15 cellular contexts compared by ENCODE assay signal in the genomic region with DNA sequence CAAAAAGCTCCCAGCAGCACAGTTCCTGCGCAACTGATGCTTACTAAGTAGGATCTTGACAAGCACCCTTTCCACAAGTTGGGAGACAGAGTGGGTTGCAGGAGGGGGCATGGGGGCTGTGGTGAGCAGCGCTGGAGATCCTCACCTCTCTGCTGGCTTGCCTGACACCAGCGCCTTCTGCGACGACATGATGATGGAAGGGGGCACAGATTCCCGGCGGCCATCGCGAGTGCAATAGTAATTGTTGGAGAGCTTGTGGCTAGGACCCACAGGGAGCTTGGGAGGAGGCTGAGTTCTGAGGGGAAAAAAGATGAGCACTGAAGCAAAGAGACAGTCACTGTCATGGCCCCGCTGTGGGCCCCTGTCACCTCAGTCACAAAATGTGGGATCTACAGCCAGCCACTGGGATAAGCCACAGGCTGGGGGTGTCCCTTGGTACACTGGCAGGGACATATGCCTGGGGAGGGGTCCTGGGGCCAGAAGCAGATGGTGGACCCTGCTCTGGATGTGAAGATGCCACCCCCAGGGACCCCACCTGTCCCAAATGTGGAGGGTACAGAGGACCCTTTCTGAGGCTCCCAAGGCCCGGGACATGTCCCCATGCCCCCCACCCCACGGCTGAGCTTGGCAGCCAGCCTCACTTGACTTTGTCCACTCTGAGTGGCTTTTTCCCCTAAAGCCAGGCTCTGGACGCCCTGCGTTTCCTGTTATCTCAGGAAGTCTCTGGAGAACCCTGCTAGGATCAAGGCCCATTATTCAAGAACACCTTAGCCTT. TPM values are rescaled to one million over a fixed set of nuclear protein-coding genes. Genes with fewer than 3 reads are reported as not detected.
DNase-seq lines count a peak whose midpoint lies in the region; ATAC-seq, FAIRE-seq and TF ChIP-seq lines count a peak whose summit lies in the region.
"Had no signal": no experiment of that assay in that cellular context is flagged by ENCODE, and none has a peak within 500 bp of the region (broad histone marks: within the 10 kb centered on the region; RNA-seq: fewer than 3 reads in every experiment).

No MANE protein-coding gene starts in this region.

- POLR2A ChIA-PET in endothelial cell of umbilical vein (lab: Charles Lee) = interaction anchor here (0.6 kb wide), 1 partner anchor 271 kb away, joined by 6 read pairs; no protein-coding TSS in a partner anchor

- peaks cover 1% of the 10 kb centered on the region for H4K20me1 ChIP-seq in Loucy (ENCODE audit: insufficient read depth, low read length, poor library complexity, severe bottlenecking)
- no peaks in the 10 kb centered on the region for H4K20me1 ChIP-seq in endothelial cell of umbilical vein (replicated peaks; ENCODE audit: control insufficient read depth, extremely low read depth, insufficient read depth, low read length)

- TF ChIP-seq POLR2A in endothelial cell of umbilical vein (IDR thresholded peaks at IDR 0.05; ENCODE audit: low read depth, low read length) = no peak

- no peaks in the 10 kb centered on the region for H3K27me3 ChIP-seq in Loucy (ENCODE audit: insufficient read depth, low read length, poor library complexity, severe bottlenecking)
- no peaks in the 10 kb centered on the region for H3K27me3 ChIP-seq in endothelial cell of umbilical vein (ENCODE audit: control insufficient read depth in 2 of 2, insufficient read depth in 2 of 2, low read length in 2 of 2)
- H3K27me3 ChIP-seq: esophagus squamous epithelium, heart left ventricle, ovary had no signal

- no peak for ATAC-seq in stimulated activated naive CD8-positive, alpha-beta T cell treated with anti-CD3 and anti-CD28 coated beads, Interleukin-15, Interleukin-2, amounts not matched to agents 100 U/mL and 50 U/mL, for 24 hours
- ATAC-seq: heart left ventricle had no signal

- no peaks in the 10 kb centered on the region for H3K9me1 ChIP-seq in endothelial cell of umbilical vein (replicated peaks; ENCODE audit: control insufficient read depth, extremely low read depth, insufficient read depth, low read length)

- H2AFZ ChIP-seq in Loucy (ENCODE audit: low read length) (no peak overlapping the region), endothelial cell of umbilical vein (ENCODE audit: low read depth, low read length) (no peak overlapping the region)

- peak overlapping the region; percentile 63 for H3K4me2 ChIP-seq in Loucy (ENCODE audit: low read depth, low read length, poor library complexity, severe bottlenecking)
- no peak overlapping the region for H3K4me2 ChIP-seq in endothelial cell of umbilical vein (ENCODE audit: insufficient read depth, low read length)

- H3K4me1 ChIP-seq in Loucy (ENCODE audit: insufficient read depth, low read length, poor library complexity, severe bottlenecking) = peaks cover 21% of the 10 kb centered on the region
- H3K4me1 ChIP-seq in endothelial cell of umbilical vein (ENCODE audit: control insufficient read depth, extremely low read depth, insufficient read depth, low read length) = peaks cover 17% of the 10 kb centered on the region

- no peak for FAIRE-seq in endothelial cell of umbilical vein (lab: Jason Lieb, UNC)
- FAIRE-seq: keratinocyte, small intestine had no signal

- intact Hi-C loops in endothelial cell of umbilical vein (cut with micrococcal nuclease) = loop anchor here (10.0 kb wide), 1 partner anchor 52 kb away; no protein-coding TSS in a partner anchor

- TF ChIP-seq CTCF in Loucy (conservative IDR thresholded peaks at IDR 0.05; ENCODE audit: low read length) = no peak
- TF ChIP-seq CTCF in endothelial cell of umbilical vein (IDR thresholded peaks at IDR 0.05; ENCODE audit: extremely low read depth in 1 of 2, insufficient read depth in 1 of 2, low read depth in 1 of 2, low read length in 2 of 2) = no peak

- CTCF ChIA-PET in endothelial cell of umbilical vein (lab: Charles Lee) = no interaction called here

- H3K79me2 ChIP-seq in Loucy (ENCODE audit: insufficient read depth, low read length) (peaks cover 19% of the 10 kb centered on the region), endothelial cell of umbilical vein (ENCODE audit: control insufficient read depth, insufficient read depth, low read length) (peaks cover 14% of the 10 kb centered on the region)

- no peak overlapping the region for H3K27ac ChIP-seq in endothelial cell of umbilical vein (ENCODE audit: insufficient read depth, low read depth, low read length)
- H3K27ac ChIP-seq: esophagus squamous epithelium, ovary had no signal

- no TSS peak for BruUV-seq in endothelial cell of umbilical vein (replicated peaks; lab: Mats Ljungman, UMichigan)

- H3K9ac ChIP-seq in Loucy (ENCODE audit: low read depth, low read length, poor library complexity, severe bottlenecking) = peak overlapping the region; percentile 43
- H3K9ac ChIP-seq in endothelial cell of umbilical vein (replicated peaks; ENCODE audit: extremely low read depth, insufficient read depth, low read length) = no peak overlapping the region

- dilution Hi-C loops in endothelial cell of umbilical vein (cut with MboI; ENCODE audit: extremely low pct_ligation_motif_present, low sequenced_read_pairs) = no loop called here

- no peak for DNase-seq in endothelial cell of umbilical vein (ENCODE audit: low read depth, low spot score)
- no peak for DNase-seq in NCI-H1436 treated with DMSO at 0.1 percent for 48 hours (lab: John Stamatoyannopoulos, UW)
- DNase-seq in stimulated activated naive CD8-positive, alpha-beta T cell treated with anti-CD3 and anti-CD28 coated beads, Interleukin-15, Interleukin-2, amounts not matched to agents 100 U/mL and 50 U/mL, for 24 hours = no peak
- DNase-seq: activated CD4-positive, CD25-positive, alpha-beta regulatory T cell; C1 segment of cervical spinal cord; DMS79 treated with DMSO at 0.1 percent for 48 hours; esophagus squamous epithelium; NCI-H2107; ovary; RPMI8226; small intestine; stimulated activated naive CD4-positive, alpha-beta T cell treated with Interleukin-2 at 50 U/mL for 16 hours had no signal

- H3K9me2 ChIP-seq in Loucy (replicated peaks; ENCODE audit: low read depth, low read length) = no peaks in the 10 kb centered on the region

- H3K9me3 ChIP-seq in Loucy (ENCODE audit: insufficient read depth, low read depth, low read length) (no peaks in the 10 kb centered on the region), endothelial cell of umbilical vein (replicated peaks; ENCODE audit: control insufficient read depth, insufficient read depth, low read length) (no peaks in the 10 kb centered on the region)
- H3K9me3 ChIP-seq: esophagus squamous epithelium, heart left ventricle, ovary had no signal

- H3K4me3 ChIP-seq in Loucy (ENCODE audit: low read length, poor library complexity, severe bottlenecking) = peak overlapping the region; percentile 38
- H3K4me3 ChIP-seq in endothelial cell of umbilical vein (replicated peaks in 1 of 3; ENCODE audit: insufficient read depth in 1 of 3, low read depth in 1 of 3, low read length in 3 of 3) = no peak overlapping the region
- H3K4me3 ChIP-seq: esophagus squamous epithelium, heart left ventricle, ovary had no signal

- no peaks in the 10 kb centered on the region; the same call in 1 of the 2 replicates for H3K36me3 ChIP-seq in Loucy (ENCODE audit: insufficient read depth, low read length)
- peaks cover 0 to 3% of the 10 kb centered on the region in 2 experiments for H3K36me3 ChIP-seq in endothelial cell of umbilical vein (ENCODE audit: control insufficient read depth in 2 of 2, extremely low read depth in 1 of 2, insufficient read depth in 2 of 2, low read length in 2 of 2)
- H3K36me3 ChIP-seq: ovary had no signal

- H3F3A ChIP-seq in Loucy (ENCODE audit: low read depth) = no peaks in the 10 kb centered on the region

RNA-seq across cellular contexts. Expression of gene NDUFA7, which starts 4.6 kb away (rescaled TPM):
- total RNA-seq in endothelial cell of umbilical vein = 60.2 and 62.0 TPM in 2 replicates
- 169 and 196 TPM in 2 replicates for polyA plus RNA-seq in endothelial cell of umbilical vein
- polyA plus RNA-seq in endothelial cell of umbilical vein (2011; cell fraction: cytosol; rRNA removed) = 60.1 and 63.3 TPM in 2 replicates
- polyA plus RNA-seq in endothelial cell of umbilical vein (2011; cell fraction: nucleus; rRNA removed) = 27.0 and 32.6 TPM in 2 replicates
- 74.3 and 105 TPM in 2 replicates for polyA plus RNA-seq in endothelial cell of umbilical vein (2012)
- polyA minus RNA-seq in endothelial cell of umbilical vein = 54.9 and 60.2 TPM in 2 replicates
- 60.9 TPM for polyA minus RNA-seq in endothelial cell of umbilical vein (2011; cell fraction: cytosol; rRNA and poly(A)+ RNA removed)
- 17.9 and 21.0 TPM in 2 replicates for polyA minus RNA-seq in endothelial cell of umbilical vein (2011; cell fraction: nucleus; rRNA and poly(A)+ RNA removed)

RNA-seq across cellular contexts. Expression of gene RPS28, which starts 4.8 kb away (rescaled TPM):
- 1,555 and 1,664 TPM in 2 replicates for total RNA-seq in endothelial cell of umbilical vein
- 865 and 990 TPM in 2 replicates for polyA plus RNA-seq in endothelial cell of umbilical vein
- polyA plus RNA-seq in endothelial cell of umbilical vein (2011; cell fraction: cytosol; rRNA removed) = 799 and 842 TPM in 2 replicates
- 200 and 336 TPM in 2 replicates for polyA plus RNA-seq in endothelial cell of umbilical vein (2011; cell fraction: nucleus; rRNA removed)
- 2,106 and 2,592 TPM in 2 replicates for polyA plus RNA-seq in endothelial cell of umbilical vein (2012)
- 420 and 491 TPM in 2 replicates for polyA minus RNA-seq in endothelial cell of umbilical vein
- polyA minus RNA-seq in endothelial cell of umbilical vein (2011; cell fraction: cytosol; rRNA and poly(A)+ RNA removed) = 322 TPM
- polyA minus RNA-seq in endothelial cell of umbilical vein (2011; cell fraction: nucleus; rRNA and poly(A)+ RNA removed) = 48.7 and 96.3 TPM in 2 replicates

RNA-seq across cellular contexts. Expression of gene CD320, which starts 8.4 kb away (rescaled TPM):
- total RNA-seq in endothelial cell of umbilical vein = 84.9 and 86.7 TPM in 2 replicates
- 190 and 255 TPM in 2 replicates for polyA plus RNA-seq in endothelial cell of umbilical vein
- polyA plus RNA-seq in endothelial cell of umbilical vein (2011; cell fraction: cytosol; rRNA removed) = 119 and 129 TPM in 2 replicates
- polyA plus RNA-seq in endothelial cell of umbilical vein (2011; cell fraction: nucleus; rRNA removed) = 45.1 and 52.5 TPM in 2 replicates
- 52.9 and 57.1 TPM in 2 replicates for polyA plus RNA-seq in endothelial cell of umbilical vein (2012)
- 23.9 and 30.9 TPM in 2 replicates for polyA minus RNA-seq in endothelial cell of umbilical vein
- 48.5 TPM for polyA minus RNA-seq in endothelial cell of umbilical vein (2011; cell fraction: cytosol; rRNA and poly(A)+ RNA removed)
- polyA minus RNA-seq in endothelial cell of umbilical vein (2011; cell fraction: nucleus; rRNA and poly(A)+ RNA removed) = 7.3 and 9.9 TPM in 2 replicates

RNA-seq across cellular contexts. Expression of gene KANK3, which starts 26.5 kb away (rescaled TPM):
- total RNA-seq in endothelial cell of umbilical vein = 26.3 and 30.0 TPM in 2 replicates
- 22.1 and 25.0 TPM in 2 replicates for polyA plus RNA-seq in endothelial cell of umbilical vein
- 10.9 and 14.4 TPM in 2 replicates for polyA plus RNA-seq in endothelial cell of umbilical vein (2011; cell fraction: cytosol; rRNA removed)
- polyA plus RNA-seq in endothelial cell of umbilical vein (2011; cell fraction: nucleus; rRNA removed) = 47.3 and 47.4 TPM in 2 replicates
- 6.1 and 11.4 TPM in 2 replicates for polyA plus RNA-seq in endothelial cell of umbilical vein (2012)
- polyA minus RNA-seq in endothelial cell of umbilical vein = 8.3 and 8.7 TPM in 2 replicates
- polyA minus RNA-seq in endothelial cell of umbilical vein (2011; cell fraction: cytosol; rRNA and poly(A)+ RNA removed) = not detected
- polyA minus RNA-seq in endothelial cell of umbilical vein (2011; cell fraction: nucleus; rRNA and poly(A)+ RNA removed) = 6.3 and 14.1 TPM in 2 replicates

RNA-seq across cellular contexts. Expression of gene ANGPTL4, which starts 47.4 kb away (rescaled TPM):
- 3.9 and 4.6 TPM in 2 replicates for total RNA-seq in endothelial cell of umbilical vein
- polyA plus RNA-seq in endothelial cell of umbilical vein = 14.1 and 18.5 TPM in 2 replicates
- polyA plus RNA-seq in endothelial cell of umbilical vein (2011; cell fraction: cytosol; rRNA removed) = 11.1 and 13.6 TPM in 2 replicates
- 21.6 and 23.6 TPM in 2 replicates for polyA plus RNA-seq in endothelial cell of umbilical vein (2011; cell fraction: nucleus; rRNA removed)
- 18.8 and 26.4 TPM in 2 replicates for polyA plus RNA-seq in endothelial cell of umbilical vein (2012)
- 2.5 and 5.9 TPM in 2 replicates for polyA minus RNA-seq in endothelial cell of umbilical vein
- polyA minus RNA-seq in endothelial cell of umbilical vein (2011; cell fraction: cytosol; rRNA and poly(A)+ RNA removed) = 0.72 TPM
- 4.3 and 11.4 TPM in 2 replicates for polyA minus RNA-seq in endothelial cell of umbilical vein (2011; cell fraction: nucleus; rRNA and poly(A)+ RNA removed)
